19 cellular contexts compared by ENCODE assay signal in genomic region chr12:66775941-66776340, GRCh38.
A peak's percentile ranks its signal among the peaks of the same experiment; 100 is the strongest.
DNase-seq lines count a peak whose midpoint lies in the region; ATAC-seq and TF ChIP-seq lines count a peak whose summit lies in the region.
"Had no signal": no experiment of that assay in that cellular context is flagged by ENCODE, and none has a peak within 500 bp of the region (broad histone marks: within the 10 kb centered on the region; RNA-seq: fewer than 3 reads in every experiment).

No MANE protein-coding gene starts in this region.

- H3K9me3 ChIP-seq in PC-9 (ENCODE audit: insufficient read depth, low read depth) = no peaks in the 10 kb centered on the region
- no peaks in the 10 kb centered on the region for H3K9me3 ChIP-seq in testis
- H3K9me3 ChIP-seq in mesenchymal stem cell (ENCODE audit: control insufficient read depth, low read length) = no peaks in the 10 kb centered on the region
- H3K9me3 ChIP-seq: A549, Caco-2 had no signal

- H2AFZ ChIP-seq in PC-9 = no peak overlapping the region
- H2AFZ ChIP-seq in mesenchymal stem cell (ENCODE audit: low read depth, low read length) = no peak overlapping the region
- H2AFZ ChIP-seq: GM23248 had no signal

- CTCF ChIA-PET in PC-9 (lab: Charles Lee) = no interaction called here

- TF ChIP-seq CTCF in PC-9 (conservative IDR thresholded peaks at IDR 0.05) (no peak), glutamatergic neuron (IDR thresholded peaks at IDR 0.05; ENCODE audit: partially characterized antibody, unreplicated experiment) (no peak), testis (IDR thresholded peaks at IDR 0.05) (no peak)

- H3K27me3 Mint-ChIP-seq in glutamatergic neuron (ENCODE audit: unreplicated experiment) = peaks cover 2% of the 10 kb centered on the region

- H3K27me3 ChIP-seq in PC-9 (ENCODE audit: insufficient read depth, low read depth) (no peaks in the 10 kb centered on the region), testis (no peaks in the 10 kb centered on the region), mesenchymal stem cell (ENCODE audit: control insufficient read depth in 1 of 2, insufficient read depth in 1 of 2, low read length in 2 of 2) (peaks cover 0 to 5% of the 10 kb centered on the region in 2 experiments)

- 26 to 56% methylated on average over 2 of the region's 2 CpGs for WGBS in testis, 2 donors
- 0% methylated on average over 1 of the region's 2 CpGs for WGBS in mesenchymal stem cell

- H3K36me3 ChIP-seq in PC-9 (ENCODE audit: low read depth) (no peaks in the 10 kb centered on the region), testis (ENCODE audit: low read depth, missing control alignments) (no peaks in the 10 kb centered on the region), mesenchymal stem cell (ENCODE audit: control insufficient read depth in 1 of 2, insufficient read depth in 2 of 2, low read depth in 1 of 2, low read length in 2 of 2) (no peaks in the 10 kb centered on the region)

- H3K36me3 Mint-ChIP-seq in glutamatergic neuron (ENCODE audit: unreplicated experiment) = peaks cover 6% of the 10 kb centered on the region

- DNase-seq in NCI-H2171 treated with DMSO at 0.1 percent for 48 hours (lab: John Stamatoyannopoulos, UW) (peak; percentile 53), NCI-H2171 (lab: John Stamatoyannopoulos, UW) (no peak), PC-9 (peak; percentile 12 to 61), glutamatergic neuron (peak; percentile 19), testis (peak; percentile 28), mesenchymal stem cell (no peak), OCI-M1 (lab: John Stamatoyannopoulos, UW) (no peak)
- DNase-seq: Caco-2, DMS53, GM23248, HCEC 1CT, NCI-H1436, NCI-H2081, NCI-H69 had no signal

- no peak overlapping the region for H3K4ac ChIP-seq in mesenchymal stem cell (ENCODE audit: low read depth in 1 of 2, low read length in 2 of 2)

- H3K4me1 ChIP-seq in PC-9 (replicated peaks; ENCODE audit: insufficient read depth) (peaks cover 25% of the 10 kb centered on the region), testis (peaks cover 9% of the 10 kb centered on the region), mesenchymal stem cell (ENCODE audit: control insufficient read depth, insufficient read depth, low read depth, low read length) (no peaks in the 10 kb centered on the region)
- H3K4me1 ChIP-seq: Caco-2 had no signal

- no peak overlapping the region for H3K18ac ChIP-seq in mesenchymal stem cell (ENCODE audit: low read depth in 1 of 2, low read length in 2 of 2)

- H3K4me1 Mint-ChIP-seq in glutamatergic neuron (ENCODE audit: low read depth, unreplicated experiment) = peaks cover 36% of the 10 kb centered on the region

- H2BK12ac ChIP-seq in mesenchymal stem cell (ENCODE audit: low read length in 2 of 2) = no peak overlapping the region

- BruUV-seq in PC-9 (replicated peaks; lab: Mats Ljungman, UMichigan) = no TSS peak

- no peaks in the 10 kb centered on the region for H3K79me2 ChIP-seq in PC-9 (ENCODE audit: low read depth)

- H3K9me3 Mint-ChIP-seq in glutamatergic neuron (ENCODE audit: unreplicated experiment) = peaks cover 3% of the 10 kb centered on the region

- H2BK5ac ChIP-seq in mesenchymal stem cell (ENCODE audit: low read depth, low read length, poor library complexity, severe bottlenecking) = no peak overlapping the region

- no peak overlapping the region for H3K4me3 ChIP-seq in PC-9
- no peak overlapping the region for H3K4me3 ChIP-seq in testis
- no peak overlapping the region for H3K4me3 ChIP-seq in mesenchymal stem cell (ENCODE audit: insufficient read depth in 1 of 2, low read depth in 1 of 2, low read length in 2 of 2)
- H3K4me3 ChIP-seq: A549, GM23248, SK-N-MC had no signal

- H3K27ac Mint-ChIP-seq in glutamatergic neuron (ENCODE audit: unreplicated experiment) = peak overlapping the region; percentile 87

- H3K27ac ChIP-seq in PC-9 (no peak overlapping the region), testis (no peak overlapping the region), mesenchymal stem cell (ENCODE audit: low read length, poor library complexity, severe bottlenecking) (no peak overlapping the region)
- H3K27ac ChIP-seq: A549, C4-2B, GM23248, SK-N-MC had no signal

- intact Hi-C loops in PC-9 (cut with micrococcal nuclease; ENCODE audit: unreplicated experiment) (no loop called here), testis (cut with DNase I; ENCODE audit: low total_unique reads) (no loop called here)

- TF ChIP-seq POLR2A in testis (IDR thresholded peaks at IDR 0.05) = no peak

- H4K8ac ChIP-seq in mesenchymal stem cell (ENCODE audit: low read length) = no peak overlapping the region

- no peaks in the 10 kb centered on the region for H4K20me1 ChIP-seq in PC-9 (ENCODE audit: insufficient read depth)

- H3K9me2 ChIP-seq in PC-9 (ENCODE audit: insufficient read depth) = no peaks in the 10 kb centered on the region

- no peak overlapping the region for H4K91ac ChIP-seq in mesenchymal stem cell (ENCODE audit: low read length)

- no peak overlapping the region for H2BK120ac ChIP-seq in mesenchymal stem cell (ENCODE audit: low read depth, low read length)

- H3K4me3 Mint-ChIP-seq in glutamatergic neuron (ENCODE audit: unreplicated experiment) = peak overlapping the region; percentile 72

- H3K4me2 ChIP-seq in PC-9 (peak overlapping the region; percentile 5; the same call in 1 of the 2 replicates), mesenchymal stem cell (ENCODE audit: low read length, poor library complexity, severe bottlenecking) (no peak overlapping the region)
- H3K4me2 ChIP-seq: A549 had no signal

- H3K79me1 ChIP-seq in mesenchymal stem cell (replicated peaks; ENCODE audit: low read length, poor library complexity, severe bottlenecking) = no peaks in the 10 kb centered on the region

- no peaks in the 10 kb centered on the region for H3F3A ChIP-seq in PC-9 (ENCODE audit: insufficient read depth, low read depth)

- H3K9ac ChIP-seq in mesenchymal stem cell (ENCODE audit: low read length) = no peak overlapping the region
- H3K9ac ChIP-seq: GM23248 had no signal

- no peak overlapping the region for H3K23ac ChIP-seq in mesenchymal stem cell (ENCODE audit: low read length in 2 of 2)

- no peak overlapping the region for H2AK5ac ChIP-seq in mesenchymal stem cell (ENCODE audit: low read length, severe bottlenecking)

- POLR2A ChIA-PET in PC-9 (lab: Charles Lee; ENCODE audit: unreplicated experiment) = no interaction called here

- ATAC-seq in GM18520 (IDR thresholded peaks at IDR 0.05; ENCODE audit: unreplicated experiment) = no peak
- ATAC-seq: A549, Panc1 had no signal

- no peak overlapping the region for H3K14ac ChIP-seq in mesenchymal stem cell (ENCODE audit: low read length in 2 of 2)

- no peak overlapping the region for H2BK15ac ChIP-seq in mesenchymal stem cell (ENCODE audit: low read depth, poor library complexity, severe bottlenecking)

Comparison
In these comparisons a context has a peak if more than half of its experiments do, and no peak if none do; other contexts are left out.
1. DNase-seq: peak in NCI-H2171 treated with DMSO at 0.1 percent for 48 hours (single experiment), PC-9 (2 of 2), glutamatergic neuron (single experiment) and testis (single experiment); none in NCI-H2171 (single experiment), mesenchymal stem cell (single experiment) and OCI-M1 (single experiment).